8 cellular contexts compared by ENCODE assay signal in genomic region chr13:27222100-27222499, GRCh38. TPM values are rescaled to one million over a fixed set of nuclear protein-coding genes. Genes with fewer than 3 reads are reported as not detected.
DNase-seq lines count a peak whose midpoint lies in the region; ATAC-seq, FAIRE-seq and TF ChIP-seq lines count a peak whose summit lies in the region.
"Not testable (repeated sequence)": the region's sequence is repeated elsewhere in the genome, so short reads cannot be mapped to it uniquely, and the experiment has no call there.

No MANE protein-coding gene starts in this region.

- H3K27me3 Mint-ChIP-seq in stimulated activated memory B cell treated with anti-CD40 and anti-IgM and Interleukin-4, amounts not matched to agents 10 μg/mL and 1 μg/mL and 100 μg/mL, for 72 hours = peaks cover 70% of the 10 kb centered on the region

- H3K27ac Mint-ChIP-seq in stimulated activated memory B cell treated with anti-CD40 and anti-IgM and Interleukin-4, amounts not matched to agents 10 μg/mL and 1 μg/mL and 100 μg/mL, for 72 hours = peak overlapping the region; percentile 34

- DNase-seq in GM12891 (ENCODE audit: insufficient read length, low spot score) = not testable (repeated sequence)
- peak; percentile 38 for DNase-seq in OCI-LY7 (ENCODE audit: low spot score)

- not testable (repeated sequence) for H3K4me3 Mint-ChIP-seq in stimulated activated memory B cell treated with anti-CD40 and anti-IgM and Interleukin-4, amounts not matched to agents 10 μg/mL and 1 μg/mL and 100 μg/mL, for 72 hours

- H2AFZ ChIP-seq in OCI-LY7 (ENCODE audit: low read length) = peak overlapping the region; percentile 87

- FAIRE-seq in GM12891 (lab: Jason Lieb, UNC) = peak; percentile 48

- intact Hi-C loops in OCI-LY7 (cut with micrococcal nuclease; ENCODE audit: unreplicated experiment) = not testable (repeated sequence)

- H3K9me2 ChIP-seq in OCI-LY7 (ENCODE audit: insufficient read depth, low read length) = not testable (repeated sequence)

- not testable (repeated sequence) for H4K20me1 ChIP-seq in OCI-LY7 (ENCODE audit: insufficient read depth, low read length)

- H3K9me3 ChIP-seq in OCI-LY7 (ENCODE audit: low read length) = peaks cover 13% of the 10 kb centered on the region; the same call in 1 of the 2 replicates

- POLR2A ChIA-PET in OCI-LY7 (lab: Charles Lee) = interaction anchor here (0.5 to 1.5 kb wide), 6 partner anchors 10 to 1222 kb away, joined by 3 to 4 read pairs (median 3); no protein-coding TSS in a partner anchor

- peak overlapping the region; percentile 62 for H3K4me2 ChIP-seq in OCI-LY7 (ENCODE audit: low read length)

- not testable (repeated sequence) for TF ChIP-seq POLR2A in GM12891 (IDR thresholded peaks at IDR 0.05; ENCODE audit: low read depth, low read length)

- H3K4me1 Mint-ChIP-seq in stimulated activated memory B cell treated with anti-CD40 and anti-IgM and Interleukin-4, amounts not matched to agents 10 μg/mL and 1 μg/mL and 100 μg/mL, for 72 hours = peaks cover 26% of the 10 kb centered on the region

- not testable (repeated sequence) for H3K9me3 Mint-ChIP-seq in stimulated activated memory B cell treated with anti-CD40 and anti-IgM and Interleukin-4, amounts not matched to agents 10 μg/mL and 1 μg/mL and 100 μg/mL, for 72 hours

- not testable (repeated sequence) for TF ChIP-seq CTCF in OCI-LY7 (conservative IDR thresholded peaks at IDR 0.05; ENCODE audit: low read length)

- BruUV-seq in OCI-LY7 (replicated peaks; lab: Mats Ljungman, UMichigan) = not testable (repeated sequence)

- peak; percentile 78 for ATAC-seq in GM18867 (IDR thresholded peaks at IDR 0.05; ENCODE audit: unreplicated experiment)
- peak; percentile 63 for ATAC-seq in GM19324 (IDR thresholded peaks at IDR 0.05; ENCODE audit: low FRiP score, unreplicated experiment)
- peak; percentile 64 for ATAC-seq in GM21528 (IDR thresholded peaks at IDR 0.05; ENCODE audit: low FRiP score, unreplicated experiment)
- peak; percentile 78 for ATAC-seq in HG02852 (IDR thresholded peaks at IDR 0.05; ENCODE audit: unreplicated experiment)
- ATAC-seq in HG03354 (IDR thresholded peaks at IDR 0.05; ENCODE audit: poor library complexity, severe bottlenecking, unreplicated experiment) = peak; percentile 79
- ATAC-seq in stimulated activated memory B cell treated with anti-CD40 and anti-IgM and Interleukin-4, amounts not matched to agents 10 μg/mL and 1 μg/mL and 100 μg/mL, for 72 hours = not testable (repeated sequence)

- not testable (repeated sequence) for H3K36me3 ChIP-seq in OCI-LY7 (ENCODE audit: insufficient read depth, low read length)

- H3K27ac ChIP-seq in OCI-LY7 (ENCODE audit: low read depth, low read length, poor library complexity, severe bottlenecking) = peak overlapping the region; percentile 51

- not testable (repeated sequence) for H3K79me2 ChIP-seq in OCI-LY7 (ENCODE audit: insufficient read depth, low read depth, low read length)

- CTCF ChIA-PET in OCI-LY7 (lab: Charles Lee; ENCODE audit: unreplicated experiment) = not testable (repeated sequence)

- peaks cover 17% of the 10 kb centered on the region for H3K36me3 Mint-ChIP-seq in stimulated activated memory B cell treated with anti-CD40 and anti-IgM and Interleukin-4, amounts not matched to agents 10 μg/mL and 1 μg/mL and 100 μg/mL, for 72 hours

- peak overlapping the region; percentile 28 for H3K4me3 ChIP-seq in OCI-LY7 (ENCODE audit: low read depth, low read length, poor library complexity, severe bottlenecking)

- peaks cover 50% of the 10 kb centered on the region for H3K4me1 ChIP-seq in OCI-LY7 (ENCODE audit: insufficient read depth, low read length, poor library complexity, severe bottlenecking)

RNA-seq across cellular contexts. Expression of gene RPL21, which starts 29.3 kb away (rescaled TPM):
- 3,057 TPM for polyA plus RNA-seq in GM12891 (2012; ENCODE audit: low read depth, missing spikeins)
- total RNA-seq in OCI-LY7 (2014; rRNA removed; shearing (Covaris generic)) = 1,266 and 1,706 TPM in 2 replicates
- 1,530 and 1,738 TPM in 2 replicates for total RNA-seq in OCI-LY7 (2022)

RNA-seq across cellular contexts. Expression of gene RASL11A, which starts 48.5 kb away (rescaled TPM):
- 0.32 TPM for polyA plus RNA-seq in GM12891 (2012; ENCODE audit: low read depth, missing spikeins)
- 1.3 and 5.1 TPM in 2 replicates for total RNA-seq in OCI-LY7 (2014; rRNA removed; shearing (Covaris generic))
- 1.4 and 2.4 TPM in 2 replicates for total RNA-seq in OCI-LY7 (2022)

RNA-seq across cellular contexts. Expression of gene USP12, which starts 50.5 kb away (rescaled TPM):
- 18.8 TPM for polyA plus RNA-seq in GM12891 (2012; ENCODE audit: low read depth, missing spikeins)
- total RNA-seq in OCI-LY7 (2014; rRNA removed; shearing (Covaris generic)) = 9.9 and 11.5 TPM in 2 replicates
- 27.6 and 28.0 TPM in 2 replicates for total RNA-seq in OCI-LY7 (2022)
